Comparison of ENCODE assay signal across 1 cellular context in genomic region chr12:4763549-4763948, GRCh38.
TF ChIP-seq lines count a peak whose summit lies in the region.

No MANE protein-coding gene starts in this region.

TF ChIP-seq in K562, 482 proteins besides CTCF, POLR2A, EP300 and RAD21:
- TF ChIP-seq SMAD2 (IDR thresholded peaks at IDR 0.05; ENCODE audit: low read depth, low read length) (no peak), MAZ (CRISPR knock-in tag; conservative IDR thresholded peaks at IDR 0.05 in 1 of 2, IDR thresholded peaks at IDR 0.05 in 1 of 2) (peak in 1 of 2 experiments; percentile 53; a peak in 2 of 4 replicates), ELF1 (tag; IDR thresholded peaks at IDR 0.05) (0 out of 2 replicates have a peak, but pooled peaks have one; percentile 29), RBM14 (IDR thresholded peaks at IDR 0.05; ENCODE audit: borderline replicate concordance, insufficient read depth, low read depth, low read length) (no peak), ZNF431 (CRISPR knock-in tag; IDR thresholded peaks at IDR 0.05) (no peak), VEZF1 (CRISPR knock-in tag; IDR thresholded peaks at IDR 0.05) (peak; percentile 32; the same call in 1 of the 2 replicates), ZNF347 (CRISPR knock-in tag; IDR thresholded peaks at IDR 0.05; ENCODE audit: low read depth) (no peak), JUND (IDR thresholded peaks at IDR 0.05; ENCODE audit: borderline replicate concordance, low read depth, low read length) (no peak), JUND (tag; IDR thresholded peaks at IDR 0.05; ENCODE audit: borderline replicate concordance, low read depth, low read length) (no peak), ETV1 (tag; conservative IDR thresholded peaks at IDR 0.05; ENCODE audit: low read depth) (0 out of 2 replicates have a peak, but pooled peaks have one; percentile 19), NFE2 (IDR thresholded peaks at IDR 0.05; ENCODE audit: low read depth) (no peak), RCOR1 (IDR thresholded peaks at IDR 0.05; ENCODE audit: borderline replicate concordance in 1 of 2, low read depth in 2 of 2, low read length in 2 of 2) (peak in 1 of 2 experiments; percentile 50; a peak in 1 of 4 replicates)
